1 cellular context compared by ENCODE assay signal in the genomic region with DNA sequence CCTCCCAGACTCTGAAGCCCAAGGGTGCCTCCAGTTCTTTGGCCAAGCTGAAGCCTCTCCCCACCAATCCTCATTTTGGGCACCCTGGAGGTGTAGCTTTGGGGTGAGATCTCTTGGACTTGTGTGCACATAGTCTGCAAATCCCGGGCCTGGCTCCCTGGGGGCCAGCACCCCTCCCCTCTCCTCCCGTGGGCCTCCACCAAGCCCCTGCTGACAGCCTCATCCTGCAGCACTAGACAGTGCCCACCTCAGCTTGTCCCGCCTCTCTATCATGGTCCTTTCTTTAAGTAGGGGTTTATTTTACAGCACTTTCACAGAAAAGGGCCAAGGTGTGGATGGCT.
TF ChIP-seq lines count a peak whose summit lies in the region.

No MANE protein-coding gene starts in this region.

TF ChIP-seq in endothelial cell of umbilical vein, 7 proteins besides CTCF, POLR2A, EP300 and RAD21:
- TF ChIP-seq GATA2 (IDR thresholded peaks at IDR 0.05; ENCODE audit: insufficient read depth, insufficient read length, low read depth, low read length) (no peak), EZH2 (IDR thresholded peaks at IDR 0.05; ENCODE audit: borderline replicate concordance, low read depth, low read length, severe bottlenecking) (no peak)
TF ChIP-seq in endothelial cell of umbilical vein: peak in this region for 0.
